In genomic region chr20:9114709-9115108, GRCh38 we compare ENCODE assay signal across 20 cellular contexts. TPM values are rescaled to one million over a fixed set of nuclear protein-coding genes. Genes with fewer than 3 reads are reported as not detected.
"Had no signal": no experiment of that assay in that cellular context is flagged by ENCODE, and none has a peak within 500 bp of the region (broad histone marks: within the 10 kb centered on the region; RNA-seq: fewer than 3 reads in every experiment).

No MANE protein-coding gene starts in this region.

- H3K9me3 Mint-ChIP-seq: activated CD8-positive, alpha-beta T cell treated with anti-CD3 and anti-CD28 coated beads for 36 hours; activated naive CD8-positive, alpha-beta T cell treated with anti-CD3 and anti-CD28 coated beads for 36 hours; activated T-helper 17 cell treated with anti-CD3 and anti-CD28 coated beads, Interleukin-2, amount 50 U/mL, for 72 hours; mesothelial cell of epicardium; nephron; stimulated activated naive B cell treated with anti-CD40 and anti-IgM and Interleukin-4, amounts not matched to agents 10 μg/mL and 1 μg/mL and 100 μg/mL, for 72 hours had no signal

- DNase-seq: activated CD4-positive, alpha-beta T cell treated with anti-CD3 and anti-CD28 coated beads for 48 hours; activated CD4-positive, CD25-positive, alpha-beta regulatory T cell; activated CD8-positive, alpha-beta T cell treated with anti-CD3 and anti-CD28 coated beads for 36 hours; activated naive CD4-positive, alpha-beta T cell; activated naive CD8-positive, alpha-beta T cell treated with anti-CD3 and anti-CD28 coated beads for 36 hours; activated T-cell treated with anti-CD3 and anti-CD28 coated beads, Interleukin-2, amount 50 U/mL, for 1 hour; amniotic stem cell; dorsolateral prefrontal cortex; foreskin keratinocyte; kidney; nucleus accumbens; sigmoid colon; stimulated activated CD4-positive, alpha-beta T cell treated with anti-CD3 and anti-CD28 coated beads, Interleukin-4, amount 100 ng/mL, for 4 hours; stimulated activated naive B cell treated with anti-CD40 and anti-IgM and Interleukin-4, amounts not matched to agents 10 μg/mL and 1 μg/mL and 100 μg/mL, for 72 hours; T-cell; upper lobe of left lung had no signal

- H3K4me1 Mint-ChIP-seq: activated naive CD8-positive, alpha-beta T cell treated with anti-CD3 and anti-CD28 coated beads for 36 hours; activated T-helper 17 cell treated with anti-CD3 and anti-CD28 coated beads, Interleukin-2, amount 50 U/mL, for 72 hours; stimulated activated naive B cell treated with anti-CD40 and anti-IgM and Interleukin-4, amounts not matched to agents 10 μg/mL and 1 μg/mL and 100 μg/mL, for 72 hours; T-cell had no signal

- H3K4me1 ChIP-seq: foreskin keratinocyte had no signal

- H3K27ac ChIP-seq: dorsolateral prefrontal cortex, foreskin keratinocyte, sigmoid colon, thoracic aorta, upper lobe of left lung had no signal

- H3K27me3 Mint-ChIP-seq: activated CD8-positive, alpha-beta T cell treated with anti-CD3 and anti-CD28 coated beads for 36 hours; activated naive CD8-positive, alpha-beta T cell treated with anti-CD3 and anti-CD28 coated beads for 36 hours; activated T-helper 17 cell treated with anti-CD3 and anti-CD28 coated beads, Interleukin-2, amount 50 U/mL, for 72 hours; stimulated activated naive B cell treated with anti-CD40 and anti-IgM and Interleukin-4, amounts not matched to agents 10 μg/mL and 1 μg/mL and 100 μg/mL, for 72 hours; T-cell had no signal

- H3K27ac Mint-ChIP-seq: activated CD8-positive, alpha-beta T cell treated with anti-CD3 and anti-CD28 coated beads for 36 hours; activated naive CD8-positive, alpha-beta T cell treated with anti-CD3 and anti-CD28 coated beads for 36 hours; activated T-helper 17 cell treated with anti-CD3 and anti-CD28 coated beads, Interleukin-2, amount 50 U/mL, for 72 hours; mesothelial cell of epicardium; nephron; stimulated activated naive B cell treated with anti-CD40 and anti-IgM and Interleukin-4, amounts not matched to agents 10 μg/mL and 1 μg/mL and 100 μg/mL, for 72 hours; T-cell had no signal

- H3K4me3 ChIP-seq: dorsolateral prefrontal cortex, sigmoid colon, thoracic aorta, upper lobe of left lung had no signal

- H3K36me3 Mint-ChIP-seq: activated naive CD8-positive, alpha-beta T cell treated with anti-CD3 and anti-CD28 coated beads for 36 hours; mesothelial cell of epicardium; stimulated activated naive B cell treated with anti-CD40 and anti-IgM and Interleukin-4, amounts not matched to agents 10 μg/mL and 1 μg/mL and 100 μg/mL, for 72 hours; T-cell had no signal

- H3K4me3 Mint-ChIP-seq: activated CD8-positive, alpha-beta T cell treated with anti-CD3 and anti-CD28 coated beads for 36 hours; activated naive CD8-positive, alpha-beta T cell treated with anti-CD3 and anti-CD28 coated beads for 36 hours; activated T-helper 17 cell treated with anti-CD3 and anti-CD28 coated beads, Interleukin-2, amount 50 U/mL, for 72 hours; mesothelial cell of epicardium; nephron; stimulated activated naive B cell treated with anti-CD40 and anti-IgM and Interleukin-4, amounts not matched to agents 10 μg/mL and 1 μg/mL and 100 μg/mL, for 72 hours; T-cell had no signal

- ATAC-seq: activated CD8-positive, alpha-beta T cell treated with anti-CD3 and anti-CD28 coated beads for 36 hours; activated T-helper 17 cell treated with anti-CD3 and anti-CD28 coated beads, Interleukin-2, amount 50 U/mL, for 72 hours; foreskin keratinocyte; stimulated activated naive B cell treated with anti-CD40 and anti-IgM and Interleukin-4, amounts not matched to agents 10 μg/mL and 1 μg/mL and 100 μg/mL, for 72 hours; T-cell had no signal

- H3K36me3 ChIP-seq: sigmoid colon, thoracic aorta, upper lobe of left lung had no signal

- H3K9me3 ChIP-seq: sigmoid colon, thoracic aorta, upper lobe of left lung had no signal

- H3K27me3 ChIP-seq: dorsolateral prefrontal cortex, foreskin keratinocyte, sigmoid colon, upper lobe of left lung had no signal

RNA-seq across cellular contexts. Expression of gene PLCB4, which starts 45.8 kb away (rescaled TPM):
- total RNA-seq: activated CD8-positive, alpha-beta T cell treated with anti-CD3 and anti-CD28 coated beads for 36 hours; activated naive CD8-positive, alpha-beta T cell treated with anti-CD3 and anti-CD28 coated beads for 36 hours; activated T-helper 17 cell treated with anti-CD3 and anti-CD28 coated beads, Interleukin-2, amount 50 U/mL, for 72 hours had no signal
